ENCODE assay signal across 30 cellular contexts in the genomic region with DNA sequence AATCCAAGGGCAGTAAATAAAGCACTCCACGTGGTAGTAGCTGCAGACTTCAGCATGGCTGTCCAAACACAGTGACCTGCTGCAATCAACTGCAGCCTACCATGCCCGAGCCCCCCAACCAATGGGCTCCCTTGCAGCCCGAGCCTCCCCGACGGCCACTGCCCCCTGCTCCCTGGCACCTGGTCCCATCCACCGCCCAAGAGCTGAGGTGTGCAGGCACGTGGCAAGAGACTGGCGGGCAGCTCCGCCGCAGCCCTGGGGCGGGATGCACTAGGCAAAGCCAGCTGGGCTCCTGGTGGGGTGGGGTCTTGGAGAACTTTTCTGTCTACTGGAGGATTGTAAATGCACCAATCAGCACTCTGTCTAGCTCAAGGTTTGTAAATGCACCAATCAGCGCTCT.
"Had no signal": no experiment of that assay in that cellular context is flagged by ENCODE, and none has a peak within 500 bp of the region (broad histone marks: within the 10 kb centered on the region; RNA-seq: fewer than 3 reads in every experiment).

No MANE protein-coding gene starts in this region.

- H3K4me1 ChIP-seq: ascending aorta had no signal

- DNase-seq: activated B cell treated with CpG ODN at 0.5 μM for 24 hours; activated CD4-positive, alpha-beta memory T cell treated with anti-CD3 and anti-CD28 coated beads, Interleukin-2, amount 10 ng/mL, durations not matched to agents 7 days and 5 days; activated CD4-positive, alpha-beta T cell treated with anti-CD3 and anti-CD28 coated beads for 48 hours; activated CD4-positive, alpha-beta T cell treated with anti-CD3 and anti-CD28 coated beads, Interleukin-2, amount 10 ng/mL, durations not matched to agents 7 days and 5 days; activated CD4-positive, alpha-beta T cell treated with anti-CD3 and anti-CD28 coated beads, Interleukin-2, amount 50 U/mL, for 48 hours; activated CD4-positive, CD25-positive, alpha-beta regulatory T cell treated with anti-CD3 and anti-CD28 coated beads, Interleukin-2, amount 50 U/mL, for 72 hours; activated CD8-positive, alpha-beta memory T cell treated with anti-CD3 and anti-CD28 coated beads for 24 hours; activated CD8-positive, alpha-beta memory T cell treated with anti-CD3 and anti-CD28 coated beads, Interleukin-2, amount 10 ng/mL, durations not matched to agents 7 days and 5 days; activated CD8-positive, alpha-beta memory T cell treated with anti-CD3 and anti-CD28 coated beads, Interleukin-2, amount 50 U/mL, for 48 hours; activated CD8-positive, alpha-beta T cell treated with anti-CD3 and anti-CD28 coated beads, Interleukin-2, amount 10 ng/mL, durations not matched to agents 7 days and 5 days; activated effector memory CD4-positive, alpha-beta T cell treated with Interleukin-2 at 50 U/mL for 16 hours; activated gamma-delta T cell; activated naive CD4-positive, alpha-beta T cell treated with anti-CD3 and anti-CD28 coated beads, Interleukin-2, amount 10 ng/mL, durations not matched to agents 7 days and 5 days; activated naive CD4-positive, alpha-beta T cell treated with Interleukin-2 at 50 U/mL for 16 hours; activated naive CD8-positive, alpha-beta T cell treated with anti-CD3 and anti-CD28 coated beads, Interleukin-2, amount 10 ng/mL, durations not matched to agents 7 days and 5 days; activated naive CD8-positive, alpha-beta T cell treated with anti-CD3 and anti-CD28 coated beads, Interleukin-2, amount 50 U/mL, for 24 hours; activated T-cell treated with anti-CD3 and anti-CD28 coated beads, Interleukin-2, amount 50 U/mL, for 24 hours; activated T-cell treated with anti-CD3 and anti-CD28 coated beads, Interleukin-2, amount 50 U/mL, for 48 hours; amygdala; anterior cingulate cortex; caudate nucleus; cerebellar nuclear complex; T-helper 1 cell; T-helper 2 cell; T-helper 9 cell had no signal

- H3K27me3 ChIP-seq: ascending aorta, cardiac muscle cell had no signal

- H3K4me3 ChIP-seq: ascending aorta, cardiac muscle cell had no signal

- FAIRE-seq: bronchial epithelial cell, TTC549 had no signal

- H3K27ac ChIP-seq: ascending aorta, cardiac muscle cell, VCaP had no signal

- H3K36me3 ChIP-seq: ascending aorta, cardiac muscle cell had no signal

- H3K9me3 ChIP-seq: ascending aorta had no signal

- ATAC-seq: activated CD8-positive, alpha-beta memory T cell treated with anti-CD3 and anti-CD28 coated beads, Interleukin-2, amount 10 ng/mL, durations not matched to agents 7 days and 5 days; activated CD8-positive, alpha-beta T cell treated with anti-CD3 and anti-CD28 coated beads, Interleukin-2, amount 10 ng/mL, durations not matched to agents 7 days and 5 days; activated naive CD8-positive, alpha-beta T cell treated with anti-CD3 and anti-CD28 coated beads, Interleukin-2, amount 50 U/mL, for 24 hours had no signal
